Comparison of ENCODE assay signal across 8 cellular contexts in genomic region chr2:26245231-26245732, GRCh38. TPM values are rescaled to one million over a fixed set of nuclear protein-coding genes. Genes with fewer than 3 reads are reported as not detected.
DNase-seq lines count a peak whose midpoint lies in the region; ATAC-seq and TF ChIP-seq lines count a peak whose summit lies in the region.

No MANE protein-coding gene starts in this region.

- peaks cover 26 to 76% (median 52%) of the 10 kb centered on the region in 4 donors for H3K4me1 Mint-ChIP-seq in CD4-positive, CD25-positive, alpha-beta regulatory T cell

- peak; percentile 53 to 59 for ATAC-seq in CD4-positive, CD25-positive, alpha-beta regulatory T cell (ENCODE audit: low read depth in 2 of 2)
- ATAC-seq in GM19438 (IDR thresholded peaks at IDR 0.05; ENCODE audit: low read depth, unreplicated experiment) (peak; percentile 8), right lobe of liver (peak; percentile 20 to 48 (median 33))

- DNase-seq in CD4-positive, CD25-positive, alpha-beta regulatory T cell: peak; percentile 38 to 78 (median 63)
- DNase-seq in HUDEP-2 (lab: John Stamatoyannopoulos, UW; ENCODE audit: unreplicated experiment in 76 of 76) (peak in 55 of 76 experiments; percentile 10 to 69 (median 42)), T-helper 9 cell (peak; percentile 26), cerebellar cortex (ENCODE audit: low spot score) (peak; percentile 62), right lobe of liver (peak in 1 of 3 donors; percentile 62), cortex of kidney (lab: John Stamatoyannopoulos, UW) (no peak)
- peak; percentile 9 to 41 (median 35) for DNase-seq in stimulated activated CD4-positive, alpha-beta T cell treated with anti-CD3 and anti-CD28 coated beads, TNF-alpha, amount 100 ng/mL, for 1 hour (ENCODE audit: low read depth in 3 of 3, low spot score in 1 of 3)

- H3K9me3 Mint-ChIP-seq in CD4-positive, CD25-positive, alpha-beta regulatory T cell: no peaks in the 10 kb centered on the region

- TF ChIP-seq CTCF in right lobe of liver (IDR thresholded peaks at IDR 0.05): no peak

- H3K27ac ChIP-seq in CD4-positive, CD25-positive, alpha-beta regulatory T cell (ENCODE audit: insufficient read depth, low read length, poor library complexity, severe bottlenecking): peak overlapping the region; percentile 96
- peak overlapping the region; percentile 96 to 98 (median 96) for H3K27ac ChIP-seq in right lobe of liver

- H3K4me3 ChIP-seq in CD4-positive, CD25-positive, alpha-beta regulatory T cell (ENCODE audit: low read depth, low read length): peak overlapping the region; percentile 95
- peak overlapping the region; percentile 63 to 92 (median 83) for H3K4me3 ChIP-seq in right lobe of liver

- intact Hi-C loops in right lobe of liver (cut with DNase I): no loop called here

- no peaks in the 10 kb centered on the region for H3K27me3 ChIP-seq in CD4-positive, CD25-positive, alpha-beta regulatory T cell (ENCODE audit: control insufficient read depth, insufficient read depth, low read length)
- H3K27me3 ChIP-seq in right lobe of liver: no peaks in the 10 kb centered on the region

- no peaks in the 10 kb centered on the region for H3K36me3 Mint-ChIP-seq in CD4-positive, CD25-positive, alpha-beta regulatory T cell

- H3K36me3 ChIP-seq in CD4-positive, CD25-positive, alpha-beta regulatory T cell (ENCODE audit: control insufficient read depth, insufficient read depth, low read length): no peaks in the 10 kb centered on the region
- H3K36me3 ChIP-seq in right lobe of liver: no peaks in the 10 kb centered on the region

- H3K27me3 Mint-ChIP-seq in CD4-positive, CD25-positive, alpha-beta regulatory T cell: no peaks in the 10 kb centered on the region

- H3K4me1 ChIP-seq in CD4-positive, CD25-positive, alpha-beta regulatory T cell (ENCODE audit: control insufficient read depth, insufficient read depth, low read length, poor library complexity, severe bottlenecking): peaks cover 46% of the 10 kb centered on the region
- peaks cover 0 to 62% (median 27%) of the 10 kb centered on the region in 4 donors for H3K4me1 ChIP-seq in right lobe of liver

- H3K9me3 ChIP-seq in CD4-positive, CD25-positive, alpha-beta regulatory T cell (ENCODE audit: control insufficient read depth in 2 of 2, low read length in 2 of 2): no peaks in the 10 kb centered on the region
- no peaks in the 10 kb centered on the region for H3K9me3 ChIP-seq in right lobe of liver

- peak overlapping the region; percentile 96 to 100 (median 99) for H3K4me3 Mint-ChIP-seq in CD4-positive, CD25-positive, alpha-beta regulatory T cell

- no peak for TF ChIP-seq POLR2A in right lobe of liver (IDR thresholded peaks at IDR 0.05)

- H3K27ac Mint-ChIP-seq in CD4-positive, CD25-positive, alpha-beta regulatory T cell: peak overlapping the region; percentile 99 to 100 (median 100)

- 0% methylated on average over 11 of the region's 21 CpGs for whole genome bisulfite sequencing in right lobe of liver (ENCODE audit: insufficient coverage, low coverage, low lambda C conversion rate, missing lambda C conversion rate)

RNA-seq across cellular contexts. Expression of gene HADHB, which starts 0.5 kb away (rescaled TPM):
- total RNA-seq in CD4-positive, CD25-positive, alpha-beta regulatory T cell: 58.9 TPM
- 100 to 1,000 TPM; 116 to 139 (median 127) TPM for polyA plus RNA-seq in CD4-positive, CD25-positive, alpha-beta regulatory T cell
- total RNA-seq in right lobe of liver: 100 to 1,000 TPM; 129 to 295 (median 219) TPM

RNA-seq across cellular contexts. Expression of gene HADHA, which starts 0.8 kb away (rescaled TPM):
- total RNA-seq in CD4-positive, CD25-positive, alpha-beta regulatory T cell: 68.8 TPM
- 100 to 1,000 TPM; 127 to 140 (median 131) TPM for polyA plus RNA-seq in CD4-positive, CD25-positive, alpha-beta regulatory T cell
- total RNA-seq in right lobe of liver: 100 to 1,000 TPM; 115 to 246 (median 160) TPM
